ENCODE assay signal across 1 cellular context in genomic region chr9:123390337-123391135, GRCh38.
TF ChIP-seq lines count a peak whose summit lies in the region.

No MANE protein-coding gene starts in this region.

TF ChIP-seq in K562, 482 proteins besides CTCF, POLR2A, EP300 and RAD21 (continued from another document):
- TF ChIP-seq CUX1 (CRISPR knock-in tag; IDR thresholded peaks at IDR 0.05) (no peak), USF1 (CRISPR knock-in tag; IDR thresholded peaks at IDR 0.05) (peak; percentile 24; the same call in 1 of the 2 replicates), CEBPB (tag; IDR thresholded peaks at IDR 0.05) (peak; percentile 89), HNRNPL (IDR thresholded peaks at IDR 0.05; ENCODE audit: low read depth, low read length) (no peak), CEBPG (CRISPR knock-in tag; IDR thresholded peaks at IDR 0.05) (peak; percentile 63; the same call in 1 of the 2 replicates), CEBPG (tag; conservative IDR thresholded peaks at IDR 0.05 in 1 of 2, IDR thresholded peaks at IDR 0.05 in 1 of 2) (peak; percentile 32 to 68; a peak in 2 of 4 replicates)
- TF ChIP-seq, protein P1, sequence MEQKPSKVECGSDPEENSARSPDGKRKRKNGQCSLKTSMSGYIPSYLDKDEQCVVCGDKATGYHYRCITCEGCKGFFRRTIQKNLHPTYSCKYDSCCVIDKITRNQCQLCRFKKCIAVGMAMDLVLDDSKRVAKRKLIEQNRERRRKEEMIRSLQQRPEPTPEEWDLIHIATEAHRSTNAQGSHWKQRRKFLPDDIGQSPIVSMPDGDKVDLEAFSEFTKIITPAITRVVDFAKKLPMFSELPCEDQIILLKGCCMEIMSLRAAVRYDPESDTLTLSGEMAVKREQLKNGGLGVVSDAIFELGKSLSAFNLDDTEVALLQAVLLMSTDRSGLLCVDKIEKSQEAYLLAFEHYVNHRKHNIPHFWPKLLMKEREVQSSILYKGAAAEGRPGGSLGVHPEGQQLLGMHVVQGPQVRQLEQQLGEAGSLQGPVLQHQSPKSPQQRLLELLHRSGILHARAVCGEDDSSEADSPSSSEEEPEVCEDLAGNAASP (IDR thresholded peaks at IDR 0.05): no peak
